ENCODE assay signal across 1 cellular context in the genomic region with DNA sequence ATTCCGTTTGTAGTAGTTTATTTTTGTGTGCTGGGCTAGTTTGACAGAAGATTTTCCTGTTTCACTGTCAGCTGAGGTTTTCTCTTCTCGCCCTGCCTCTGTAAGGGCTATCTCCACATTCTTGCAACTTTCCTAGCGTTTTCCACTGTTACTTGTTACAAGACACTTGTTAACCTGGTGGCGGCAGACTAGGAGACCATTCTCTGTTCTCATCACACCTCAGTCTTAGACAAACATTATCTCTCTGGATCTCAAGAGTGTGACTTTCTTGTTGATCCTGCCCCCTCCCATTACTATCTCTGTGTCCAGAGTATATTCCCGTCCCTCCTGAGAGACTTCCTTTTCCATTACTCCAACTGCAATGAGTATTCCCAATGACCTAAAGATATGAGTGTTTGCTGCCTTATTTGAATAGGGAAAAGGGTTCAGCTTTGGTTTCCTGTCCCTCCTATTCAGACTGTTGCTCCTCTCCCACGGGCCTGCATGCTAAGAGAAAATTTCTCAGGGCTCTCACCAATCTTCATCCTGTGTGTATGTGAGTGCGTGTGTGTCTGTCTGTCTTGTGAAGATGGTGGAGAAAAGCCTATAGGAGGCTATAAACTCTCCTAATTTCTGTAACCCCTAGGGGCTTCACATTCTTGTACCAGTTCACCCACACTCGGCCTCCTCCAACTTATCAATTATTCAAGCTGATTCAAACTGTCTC.
TF ChIP-seq lines count a peak whose summit lies in the region.

No MANE protein-coding gene starts in this region.

TF ChIP-seq in GM23338, 12 proteins besides CTCF, POLR2A, EP300 and RAD21 (continued from another document):
- TF ChIP-seq, protein P1, sequence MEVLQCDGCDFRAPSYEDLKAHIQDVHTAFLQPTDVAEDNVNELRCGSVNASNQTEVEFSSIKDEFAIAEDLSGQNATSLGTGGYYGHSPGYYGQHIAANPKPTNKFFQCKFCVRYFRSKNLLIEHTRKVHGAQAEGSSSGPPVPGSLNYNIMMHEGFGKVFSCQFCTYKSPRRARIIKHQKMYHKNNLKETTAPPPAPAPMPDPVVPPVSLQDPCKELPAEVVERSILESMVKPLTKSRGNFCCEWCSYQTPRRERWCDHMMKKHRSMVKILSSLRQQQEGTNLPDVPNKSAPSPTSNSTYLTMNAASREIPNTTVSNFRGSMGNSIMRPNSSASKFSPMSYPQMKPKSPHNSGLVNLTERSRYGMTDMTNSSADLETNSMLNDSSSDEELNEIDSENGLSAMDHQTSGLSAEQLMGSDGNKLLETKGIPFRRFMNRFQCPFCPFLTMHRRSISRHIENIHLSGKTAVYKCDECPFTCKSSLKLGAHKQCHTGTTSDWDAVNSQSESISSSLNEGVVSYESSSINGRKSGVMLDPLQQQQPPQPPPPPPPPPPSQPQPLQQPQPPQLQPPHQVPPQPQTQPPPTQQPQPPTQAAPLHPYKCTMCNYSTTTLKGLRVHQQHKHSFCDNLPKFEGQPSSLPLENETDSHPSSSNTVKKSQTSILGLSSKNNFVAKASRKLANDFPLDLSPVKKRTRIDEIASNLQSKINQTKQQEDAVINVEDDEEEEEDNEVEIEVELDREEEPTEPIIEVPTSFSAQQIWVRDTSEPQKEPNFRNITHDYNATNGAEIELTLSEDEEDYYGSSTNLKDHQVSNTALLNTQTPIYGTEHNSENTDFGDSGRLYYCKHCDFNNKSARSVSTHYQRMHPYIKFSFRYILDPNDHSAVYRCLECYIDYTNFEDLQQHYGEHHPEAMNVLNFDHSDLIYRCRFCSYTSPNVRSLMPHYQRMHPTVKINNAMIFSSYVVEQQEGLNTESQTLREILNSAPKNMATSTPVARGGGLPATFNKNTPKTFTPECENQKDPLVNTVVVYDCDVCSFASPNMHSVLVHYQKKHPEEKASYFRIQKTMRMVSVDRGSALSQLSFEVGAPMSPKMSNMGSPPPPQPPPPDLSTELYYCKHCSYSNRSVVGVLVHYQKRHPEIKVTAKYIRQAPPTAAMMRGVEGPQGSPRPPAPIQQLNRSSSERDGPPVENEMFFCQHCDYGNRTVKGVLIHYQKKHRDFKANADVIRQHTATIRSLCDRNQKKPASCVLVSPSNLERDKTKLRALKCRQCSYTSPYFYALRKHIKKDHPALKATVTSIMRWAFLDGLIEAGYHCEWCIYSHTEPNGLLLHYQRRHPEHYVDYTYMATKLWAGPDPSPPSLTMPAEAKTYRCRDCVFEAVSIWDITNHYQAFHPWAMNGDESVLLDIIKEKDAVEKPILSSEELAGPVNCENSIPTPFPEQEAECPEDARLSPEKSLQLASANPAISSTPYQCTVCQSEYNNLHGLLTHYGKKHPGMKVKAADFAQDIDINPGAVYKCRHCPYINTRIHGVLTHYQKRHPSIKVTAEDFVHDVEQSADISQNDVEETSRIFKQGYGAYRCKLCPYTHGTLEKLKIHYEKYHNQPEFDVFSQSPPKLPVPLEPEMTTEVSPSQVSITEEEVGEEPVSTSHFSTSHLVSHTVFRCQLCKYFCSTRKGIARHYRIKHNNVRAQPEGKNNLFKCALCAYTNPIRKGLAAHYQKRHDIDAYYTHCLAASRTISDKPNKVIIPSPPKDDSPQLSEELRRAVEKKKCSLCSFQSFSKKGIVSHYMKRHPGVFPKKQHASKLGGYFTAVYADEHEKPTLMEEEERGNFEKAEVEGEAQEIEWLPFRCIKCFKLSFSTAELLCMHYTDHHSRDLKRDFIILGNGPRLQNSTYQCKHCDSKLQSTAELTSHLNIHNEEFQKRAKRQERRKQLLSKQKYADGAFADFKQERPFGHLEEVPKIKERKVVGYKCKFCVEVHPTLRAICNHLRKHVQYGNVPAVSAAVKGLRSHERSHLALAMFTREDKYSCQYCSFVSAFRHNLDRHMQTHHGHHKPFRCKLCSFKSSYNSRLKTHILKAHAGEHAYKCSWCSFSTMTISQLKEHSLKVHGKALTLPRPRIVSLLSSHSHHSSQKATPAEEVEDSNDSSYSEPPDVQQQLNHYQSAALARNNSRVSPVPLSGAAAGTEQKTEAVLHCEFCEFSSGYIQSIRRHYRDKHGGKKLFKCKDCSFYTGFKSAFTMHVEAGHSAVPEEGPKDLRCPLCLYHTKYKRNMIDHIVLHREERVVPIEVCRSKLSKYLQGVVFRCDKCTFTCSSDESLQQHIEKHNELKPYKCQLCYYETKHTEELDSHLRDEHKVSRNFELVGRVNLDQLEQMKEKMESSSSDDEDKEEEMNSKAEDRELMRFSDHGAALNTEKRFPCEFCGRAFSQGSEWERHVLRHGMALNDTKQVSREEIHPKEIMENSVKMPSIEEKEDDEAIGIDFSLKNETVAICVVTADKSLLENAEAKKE (CRISPR knock-in tag; IDR thresholded peaks at IDR 0.05): no peak
- no peak for TF ChIP-seq EZH2phosphoT487 (IDR thresholded peaks at IDR 0.05; ENCODE audit: unreplicated experiment)
- TF ChIP-seq ZNF114 (CRISPR knock-in tag; IDR thresholded peaks at IDR 0.05): no peak
- TF ChIP-seq JUNB (IDR thresholded peaks at IDR 0.05; ENCODE audit: unreplicated experiment): no peak
- TF ChIP-seq STAT1 (IDR thresholded peaks at IDR 0.05; ENCODE audit: unreplicated experiment): no peak
- no peak for TF ChIP-seq EZH2 (IDR thresholded peaks at IDR 0.05; ENCODE audit: low read depth, unreplicated experiment)
- TF ChIP-seq NANOG (IDR thresholded peaks at IDR 0.05; ENCODE audit: borderline replicate concordance): no peak
- no peak for TF ChIP-seq CREB1 (CRISPR knock-in tag; IDR thresholded peaks at IDR 0.05; ENCODE audit: low read depth)
